Comparison of ENCODE assay signal across 8 cellular contexts in the genomic region with DNA sequence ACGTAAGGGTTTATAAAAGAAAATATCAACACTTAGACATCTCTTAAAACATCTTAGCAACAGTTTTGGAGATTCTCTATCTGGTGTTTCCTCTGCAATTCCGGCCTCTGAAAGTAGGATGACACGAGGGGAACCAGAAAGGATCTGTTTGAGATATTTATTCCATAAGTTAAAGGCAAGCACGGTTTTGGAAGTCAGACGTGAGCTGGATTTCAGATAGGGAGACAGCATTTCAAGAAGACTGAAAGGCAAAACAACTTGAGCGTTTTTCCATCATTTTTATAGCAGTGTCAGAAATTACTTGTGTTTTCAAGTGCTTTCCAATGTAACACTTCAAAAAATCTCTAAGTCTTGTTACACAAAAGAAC. TPM values are rescaled to one million over a fixed set of nuclear protein-coding genes. Genes with fewer than 3 reads are reported as not detected.
DNase-seq lines count a peak whose midpoint lies in the region; ATAC-seq and TF ChIP-seq lines count a peak whose summit lies in the region.

No MANE protein-coding gene starts in this region.

- TF ChIP-seq CTCF in BJ (IDR thresholded peaks at IDR 0.05; ENCODE audit: insufficient read depth, low read depth, low read length) (no peak), IMR-90 (conservative IDR thresholded peaks at IDR 0.05; ENCODE audit: low read depth, low read length) (no peak), body of pancreas (IDR thresholded peaks at IDR 0.05) (no peak)

- BruUV-seq in IMR-90 (replicated peaks; lab: Mats Ljungman, UMichigan) = no TSS peak

- H3K36me3 ChIP-seq in BJ (ENCODE audit: control insufficient read depth, insufficient read depth, low read length) (no peaks in the 10 kb centered on the region), IMR-90 (ENCODE audit: control insufficient read depth, insufficient read depth, low read length) (no peaks in the 10 kb centered on the region), body of pancreas (replicated peaks in 1 of 2; ENCODE audit: insufficient read depth in 1 of 2, low read depth in 2 of 2) (no peaks in the 10 kb centered on the region), mesendoderm (ENCODE audit: control insufficient read depth, insufficient read depth, low read length) (no peaks in the 10 kb centered on the region)

- H2BK15ac ChIP-seq in IMR-90 (ENCODE audit: low read depth, low read length) = no peak overlapping the region
- H2BK15ac ChIP-seq in mesendoderm (replicated peaks; ENCODE audit: low read depth) = no peak overlapping the region

- dilution Hi-C loops in IMR-90 (cut with HindIII; ENCODE audit: low sequenced_read_pairs, unreplicated experiment) = no loop called here

- H3K4me2 ChIP-seq in IMR-90 (ENCODE audit: low read depth, low read length) (peak overlapping the region; percentile 62; the same call in 1 of the 2 replicates), mesendoderm (ENCODE audit: low read length) (peak overlapping the region; percentile 86)

- H3K27me3 ChIP-seq in BJ (ENCODE audit: control insufficient read depth, insufficient read depth, low read length) = no peaks in the 10 kb centered on the region
- no peaks in the 10 kb centered on the region for H3K27me3 ChIP-seq in IMR-90 (ENCODE audit: control insufficient read depth, insufficient read depth, low read length)
- H3K27me3 ChIP-seq in body of pancreas = no peaks in the 10 kb centered on the region
- H3K27me3 ChIP-seq in mesendoderm (ENCODE audit: insufficient read depth, low read length, poor library complexity) = no peaks in the 10 kb centered on the region

- H2AFZ ChIP-seq in IMR-90 (replicated peaks; ENCODE audit: low read length, poor library complexity) = peak overlapping the region; percentile 74

- TF ChIP-seq POLR2A in IMR-90 (IDR thresholded peaks at IDR 0.05; ENCODE audit: low read depth, low read length) = no peak
- TF ChIP-seq POLR2A in body of pancreas (IDR thresholded peaks at IDR 0.05) = no peak

- intact Hi-C loops in IMR-90 (cut with micrococcal nuclease) = no loop called here
- intact Hi-C loops in body of pancreas (cut with DNase I) = no loop called here

- H2BK20ac ChIP-seq in IMR-90 (ENCODE audit: low read depth, low read length) = no peak overlapping the region

- no peak overlapping the region for H3K56ac ChIP-seq in IMR-90 (ENCODE audit: extremely low read depth, insufficient read depth, low read length)
- H3K56ac ChIP-seq in mesendoderm (ENCODE audit: low read length) = peak overlapping the region; percentile 43

- H3K23ac ChIP-seq in IMR-90 (ENCODE audit: low read depth, low read length) (no peak overlapping the region), mesendoderm (ENCODE audit: low read length) (no peak overlapping the region)

- H3K9me1 ChIP-seq in IMR-90 (ENCODE audit: insufficient read depth, low read length) = 0 out of 2 replicates have a peak, but pooled peaks cover 2% of the 10 kb centered on the region

- ATAC-seq in IMR-90 (ENCODE audit: low read depth) (no peak), body of pancreas (no peak), GM21528 (IDR thresholded peaks at IDR 0.05; ENCODE audit: low FRiP score, unreplicated experiment) (no peak)

- no peaks in the 10 kb centered on the region for H3K79me2 ChIP-seq in mesendoderm (ENCODE audit: control insufficient read depth, insufficient read depth, low read length)

- 0% methylated on average over 1 of the region's 6 CpGs; no CpG with 5 or more reads in 1 of the 2 experiments for WGBS in IMR-90 (ENCODE audit: extremely low coverage in 2 of 2, insufficient read length in 1 of 2), 2 experiments
- WGBS in body of pancreas, 2 donors = 9 to 13% methylated on average over 6 of the region's 6 CpGs
- WGBS in mesendoderm (ENCODE audit: extremely low coverage, insufficient coverage, low lambda C conversion rate) = no CpG with 5 or more reads among the region's 6 CpGs

- CTCF ChIA-PET in BJ (lab: Yijun Ruan, JAX) (interaction anchor here (1.4 kb wide), 1 partner anchor 11 kb away, joined by 4 read pairs; no protein-coding TSS in a partner anchor), IMR-90 (lab: Yijun Ruan, JAX) (interaction anchor here (0.9 kb wide), 1 partner anchor 11 kb away, joined by 3 read pairs; no protein-coding TSS in a partner anchor)

- POLR2A ChIA-PET in BJ (lab: Charles Lee) (no interaction called here), IMR-90 (lab: Charles Lee; ENCODE audit: unreplicated experiment) (no interaction called here)

- no peak for DNase-seq in BJ (ENCODE audit: low read depth)
- no peak for DNase-seq in IMR-90
- no peak for DNase-seq in body of pancreas
- DNase-seq in mesendoderm = no peak
- DNase-seq in NCI-H128 (lab: John Stamatoyannopoulos, UW; ENCODE audit: unreplicated experiment) = no peak
- no peak for DNase-seq in AG20443 (ENCODE audit: low spot score)
- DNase-seq in AML-193 (lab: John Stamatoyannopoulos, UW) = no peak

- peaks cover 7% of the 10 kb centered on the region; the same call in 1 of the 2 replicates for H3K4me1 ChIP-seq in IMR-90 (ENCODE audit: control insufficient read depth, insufficient read depth, low read length)
- peaks cover 19% of the 10 kb centered on the region for H3K4me1 ChIP-seq in body of pancreas
- no peaks in the 10 kb centered on the region for H3K4me1 ChIP-seq in mesendoderm (ENCODE audit: control insufficient read depth, low read depth, low read length)

- H3K4ac ChIP-seq in IMR-90 (ENCODE audit: low read depth, low read length) (no peak overlapping the region; the same call in 1 of the 2 replicates), mesendoderm (ENCODE audit: low read depth, low read length) (no peak overlapping the region)

- H3K9ac ChIP-seq in IMR-90 (ENCODE audit: low read depth, low read length) (peak overlapping the region; percentile 22; the same call in 1 of the 2 replicates), mesendoderm (ENCODE audit: low read length) (peak overlapping the region; percentile 53)

- H3K27ac ChIP-seq in IMR-90 (ENCODE audit: insufficient read depth, low read length) (no peak overlapping the region), body of pancreas (peak overlapping the region; percentile 2 to 67 (median 45)), mesendoderm (ENCODE audit: low read depth, low read length) (no peak overlapping the region)

- H4K20me1 ChIP-seq in IMR-90 (ENCODE audit: insufficient read depth, low read length) = peaks cover 7% of the 10 kb centered on the region; the same call in 1 of the 2 replicates

- no peak overlapping the region for H4K91ac ChIP-seq in IMR-90 (ENCODE audit: insufficient read depth, low read depth, low read length)

- H3K79me1 ChIP-seq in IMR-90 (ENCODE audit: low read depth in 1 of 2, low read length in 2 of 2) = no peaks in the 10 kb centered on the region
- no peaks in the 10 kb centered on the region for H3K79me1 ChIP-seq in mesendoderm (ENCODE audit: low read length)

- no peak overlapping the region for H2BK120ac ChIP-seq in IMR-90 (ENCODE audit: low read depth, low read length)
- H2BK120ac ChIP-seq in mesendoderm (ENCODE audit: low read depth, low read length) = no peak overlapping the region

- H3K18ac ChIP-seq in IMR-90 (ENCODE audit: low read depth, low read length) = peak overlapping the region; percentile 4; the same call in 1 of the 2 replicates
- no peak overlapping the region for H3K18ac ChIP-seq in mesendoderm (ENCODE audit: low read length)

- H3K9me3 ChIP-seq in IMR-90 (ENCODE audit: control insufficient read depth, insufficient read depth, low read length) (no peaks in the 10 kb centered on the region), body of pancreas (no peaks in the 10 kb centered on the region)

- no peak overlapping the region for H2AK9ac ChIP-seq in IMR-90 (replicated peaks; ENCODE audit: low read depth, low read length, poor library complexity)

- TF ChIP-seq RAD21 in IMR-90 (IDR thresholded peaks at IDR 0.05; ENCODE audit: low read length) = no peak

- peak overlapping the region; percentile 34; the same call in 1 of the 2 replicates for H3K14ac ChIP-seq in IMR-90 (replicated peaks; ENCODE audit: low read depth, low read length)

- H2BK5ac ChIP-seq in IMR-90 (ENCODE audit: low read depth, low read length, poor library complexity, severe bottlenecking) (peak overlapping the region; percentile 46), mesendoderm (ENCODE audit: low read length) (no peak overlapping the region)

- in situ Hi-C loops in IMR-90 (cut with MboI; ENCODE audit: low sequenced_read_pairs) = loop anchor here (25.0 kb wide), 1 partner anchor 1500 kb away; a partner anchor contains a TSS

- no peak overlapping the region for H4K8ac ChIP-seq in IMR-90 (ENCODE audit: low read depth in 2 of 2, low read length in 2 of 2)
- no peak overlapping the region for H4K8ac ChIP-seq in mesendoderm (ENCODE audit: low read depth, low read length)

- no peak overlapping the region for H4K5ac ChIP-seq in IMR-90 (ENCODE audit: low read depth, low read length)
- no peak overlapping the region for H4K5ac ChIP-seq in mesendoderm (ENCODE audit: low read length)

- H3K4me3 ChIP-seq in BJ (ENCODE audit: low read depth, low read length) (peak overlapping the region; percentile 30), IMR-90 (ENCODE audit: insufficient read depth, low read depth, low read length) (peak overlapping the region; percentile 75; the same call in 1 of the 2 replicates), body of pancreas (no peak overlapping the region), mesendoderm (ENCODE audit: low read length) (peak overlapping the region; percentile 61)

- H2AK5ac ChIP-seq in IMR-90 (ENCODE audit: low read depth, low read length) (no peak overlapping the region), mesendoderm (ENCODE audit: low read length) (no peak overlapping the region)

TF ChIP-seq in IMR-90, 13 proteins besides CTCF, POLR2A, EP300 and RAD21:
- TF ChIP-seq CHD1 (IDR thresholded peaks at IDR 0.05; ENCODE audit: low read depth, low read length) (no peak), RFX5 (IDR thresholded peaks at IDR 0.05; ENCODE audit: low read depth, low read length) (no peak), BHLHE40 (IDR thresholded peaks at IDR 0.05; ENCODE audit: low read depth, low read length) (no peak)

RNA-seq across cellular contexts. Expression of a gene that starts 52.9 kb away (rescaled TPM):
- 30.0 and 34.7 TPM in 2 replicates for polyA plus RNA-seq in BJ (2011; rRNA removed)
- polyA minus RNA-seq in BJ (2011; rRNA and poly(A)+ RNA removed) = 7.6 and 9.2 TPM in 2 replicates
- total RNA-seq in IMR-90 (2012; rRNA removed) = 17.2 and 20.4 TPM in 2 replicates
- 14.8 and 15.7 TPM in 2 replicates for polyA plus RNA-seq in IMR-90 (2012; rRNA removed)
- polyA plus RNA-seq in IMR-90 (2012; cell fraction: cytosol; rRNA removed) = 7.4 and 12.2 TPM in 2 replicates
- polyA plus RNA-seq in IMR-90 (2012; cell fraction: nucleus; rRNA removed; ENCODE audit: low replicate concordance) = 9.8 and 25.8 TPM in 2 replicates
- 1 to 10 TPM; 5.9 to 8.6 TPM for total RNA-seq in body of pancreas
- polyA plus RNA-seq in mesendoderm (2013, experiment 1 of 2) = 0.49 TPM
- 0.52 TPM for polyA plus RNA-seq in mesendoderm (2013, experiment 2 of 2)

Comparison
In these comparisons a context has a peak if more than half of its experiments do, and no peak if none do; other contexts are left out.
1. H3K4me3 ChIP-seq: peak in BJ (single experiment), IMR-90 (single experiment) and mesendoderm (single experiment); none in body of pancreas (0 of 2).
2. H3K27ac ChIP-seq: peak in body of pancreas (4 of 4); none in IMR-90 (single experiment) and mesendoderm (single experiment).